Comparison of ENCODE assay signal across 9 cellular contexts in the genomic region with DNA sequence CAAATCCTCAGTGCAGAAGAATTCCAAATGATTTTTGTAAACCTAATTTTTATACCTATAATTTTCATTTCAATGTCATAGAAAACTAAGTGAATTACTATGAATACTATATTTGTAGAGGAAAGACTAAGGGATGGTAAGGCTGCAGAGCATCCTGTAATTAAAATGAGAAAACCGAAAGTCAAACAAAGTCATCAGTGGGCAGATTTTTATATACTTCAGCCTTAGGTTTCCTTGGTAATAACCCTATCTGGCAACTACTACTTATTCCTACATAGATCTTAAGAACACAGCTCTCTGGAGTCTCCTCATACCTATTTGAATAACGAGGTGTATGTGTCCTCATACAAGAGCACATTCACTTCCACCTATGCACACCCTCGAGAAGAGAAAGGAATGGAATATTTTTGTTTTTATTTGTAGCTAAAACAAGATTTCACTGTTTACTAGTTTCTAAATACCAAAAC.
DNase-seq lines count a peak whose midpoint lies in the region; ATAC-seq and TF ChIP-seq lines count a peak whose summit lies in the region.
"Had no signal": no experiment of that assay in that cellular context is flagged by ENCODE, and none has a peak within 500 bp of the region (broad histone marks: within the 10 kb centered on the region; RNA-seq: fewer than 3 reads in every experiment).

No MANE protein-coding gene starts in this region.

- in situ Hi-C loops in HAP-1 (cut with MboI; ENCODE audit: low sequenced_read_pairs) = no loop called here

- peak overlapping the region; percentile 33 for H3K4me3 ChIP-seq in choroid plexus epithelial cell (ENCODE audit: low read depth, low read length)
- peak overlapping the region in 2 of 3 donors; percentile 37 to 38 for H3K4me3 ChIP-seq in skeletal muscle tissue (ENCODE audit: low read length in 3 of 3)
- H3K4me3 ChIP-seq in HAP-1 = no peak overlapping the region
- H3K4me3 ChIP-seq in Peyer's patch = no peak overlapping the region

- no peak for TF ChIP-seq POLR2A in Peyer's patch (IDR thresholded peaks at IDR 0.05)

- H3K27me3 ChIP-seq in skeletal muscle tissue (ENCODE audit: control insufficient read depth in 3 of 3, insufficient read depth in 3 of 3, low read length in 3 of 3) (no peaks in the 10 kb centered on the region), HAP-1 (ENCODE audit: low read depth) (no peaks in the 10 kb centered on the region), Peyer's patch (no peaks in the 10 kb centered on the region)

- DNase-seq in choroid plexus epithelial cell (ENCODE audit: low read depth) = no peak
- DNase-seq in superior temporal gyrus (ENCODE audit: extremely low spot score) = no peak
- no peak for DNase-seq in HAP-1 (ENCODE audit: low spot score in 2 of 2)
- no peak for DNase-seq in Peyer's patch
- DNase-seq in NCI-H2081 (lab: John Stamatoyannopoulos, UW) = no peak
- DNase-seq: MM.1S had no signal

- peak overlapping the region; percentile 70 for H3K27ac ChIP-seq in skeletal muscle tissue (ENCODE audit: low read depth, low read length)
- H3K27ac ChIP-seq in Peyer's patch = no peak overlapping the region

- ATAC-seq in GM19023 (IDR thresholded peaks at IDR 0.05; ENCODE audit: unreplicated experiment) = peak; percentile 27
- ATAC-seq in HG03432 (IDR thresholded peaks at IDR 0.05; ENCODE audit: unreplicated experiment) = peak; percentile 18

- H3K4me1 ChIP-seq in skeletal muscle tissue (ENCODE audit: control insufficient read depth in 3 of 3, insufficient read depth in 3 of 3, low read length in 3 of 3) = peaks cover 6 to 10% (median 7%) of the 10 kb centered on the region in 3 donors
- H3K4me1 ChIP-seq in HAP-1 = peaks cover 5% of the 10 kb centered on the region
- H3K4me1 ChIP-seq in Peyer's patch = no peaks in the 10 kb centered on the region

- H3K36me3 ChIP-seq in skeletal muscle tissue (ENCODE audit: control insufficient read depth in 3 of 3, insufficient read depth in 3 of 3, low read length in 3 of 3) (no peaks in the 10 kb centered on the region), HAP-1 (replicated peaks) (no peaks in the 10 kb centered on the region), Peyer's patch (no peaks in the 10 kb centered on the region)

- TF ChIP-seq CTCF in choroid plexus epithelial cell (conservative IDR thresholded peaks at IDR 0.05; ENCODE audit: low read depth, low read length) = no peak
- TF ChIP-seq CTCF in Peyer's patch (IDR thresholded peaks at IDR 0.05) = no peak

- H3K9ac ChIP-seq in skeletal muscle tissue (ENCODE audit: low read depth in 1 of 3, low read length in 3 of 3) = peak overlapping the region in 1 of 3 donors; percentile 17

- H3K9me3 ChIP-seq in skeletal muscle tissue (ENCODE audit: control insufficient read depth in 3 of 3, low read length in 3 of 3) = no peaks in the 10 kb centered on the region
- H3K9me3 ChIP-seq in HAP-1 = no peaks in the 10 kb centered on the region
- H3K9me3 ChIP-seq in Peyer's patch = no peaks in the 10 kb centered on the region

Comparison
In these comparisons a context has a peak if more than half of its experiments do, and no peak if none do; other contexts are left out.
1. H3K4me3 ChIP-seq: peak in choroid plexus epithelial cell (single experiment) and skeletal muscle tissue (2 of 3); none in HAP-1 (single experiment) and Peyer's patch (0 of 4).